ENCODE assay signal across 13 cellular contexts in the genomic region with DNA sequence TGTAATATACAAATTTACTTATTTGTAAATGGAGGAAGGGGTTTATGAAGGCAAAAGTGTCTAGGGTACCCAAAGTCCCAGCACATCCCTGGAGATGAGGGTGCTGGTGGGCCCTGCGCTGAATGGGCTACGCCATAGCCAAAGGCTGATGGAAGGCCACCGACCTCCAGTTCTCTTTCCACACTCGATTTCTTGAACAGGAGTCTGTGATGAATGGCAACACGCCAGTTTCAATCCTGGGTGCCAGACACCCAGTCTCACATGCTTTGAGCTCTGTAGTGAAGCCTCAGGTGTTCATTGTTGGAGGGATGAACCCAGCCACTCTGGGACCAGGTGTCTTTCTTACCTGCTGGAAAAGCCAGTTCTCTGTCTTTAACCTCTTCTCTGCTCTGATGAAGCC. TPM values are rescaled to one million over a fixed set of nuclear protein-coding genes. Genes with fewer than 3 reads are reported as not detected.
DNase-seq lines count a peak whose midpoint lies in the region; ATAC-seq and TF ChIP-seq lines count a peak whose summit lies in the region.
"Had no signal": no experiment of that assay in that cellular context is flagged by ENCODE, and none has a peak within 500 bp of the region (broad histone marks: within the 10 kb centered on the region; RNA-seq: fewer than 3 reads in every experiment).

No MANE protein-coding gene starts in this region.

- CTCF ChIA-PET in PC-3 (lab: Charles Lee), result no interaction called here

- H4K20me1 ChIP-seq in PC-3 (ENCODE audit: low read length), result no peaks in the 10 kb centered on the region

- ATAC-seq in PC-3, result no peak
- ATAC-seq in GM21576 (IDR thresholded peaks at IDR 0.05; ENCODE audit: unreplicated experiment), result no peak
- ATAC-seq: K562 had no signal

- H3K79me2 ChIP-seq in PC-3 (ENCODE audit: low read length), result no peaks in the 10 kb centered on the region

- H3K36me3 ChIP-seq in PC-3 (ENCODE audit: low read depth, low read length) (no peaks in the 10 kb centered on the region), iPS-15b (ENCODE audit: control insufficient read depth, insufficient read depth, low read length) (no peaks in the 10 kb centered on the region), rectal smooth muscle tissue (ENCODE audit: control insufficient read depth, insufficient read depth, low read length) (no peaks in the 10 kb centered on the region)

- no peaks in the 10 kb centered on the region for H3K9me3 ChIP-seq in PC-3 (ENCODE audit: low read length)
- H3K9me3 ChIP-seq in iPS-15b (ENCODE audit: control insufficient read depth, insufficient read depth, low read length), result no peaks in the 10 kb centered on the region

- H3K9me2 ChIP-seq in PC-3 (replicated peaks; ENCODE audit: low read length), result no peaks in the 10 kb centered on the region

- POLR2A ChIA-PET in PC-3 (lab: Charles Lee; ENCODE audit: unreplicated experiment), result no interaction called here

- no peaks in the 10 kb centered on the region for H3F3A ChIP-seq in PC-3 (ENCODE audit: low read length, unreplicated experiment)

- H3K4me3 ChIP-seq in PC-3 (ENCODE audit: low read length), result peak overlapping the region; percentile 63
- peak overlapping the region; percentile 32 for H3K4me3 ChIP-seq in iPS-15b (ENCODE audit: low read depth, low read length)
- peak overlapping the region; percentile 37 for H3K4me3 ChIP-seq in rectal smooth muscle tissue (ENCODE audit: low read length)
- H3K4me3 ChIP-seq: K562 had no signal

- intact Hi-C loops in PC-3 (cut with micrococcal nuclease), result no loop called here

- no peak overlapping the region for H3K27ac ChIP-seq in PC-3 (ENCODE audit: low read length)
- no peak overlapping the region for H3K27ac ChIP-seq in rectal smooth muscle tissue (ENCODE audit: low read depth, low read length)
- H3K27ac ChIP-seq: 22Rv1 had no signal

- H3K27me3 ChIP-seq in PC-3 (ENCODE audit: low read length) (peaks cover 36% of the 10 kb centered on the region), iPS-15b (ENCODE audit: control insufficient read depth, insufficient read depth, low read length) (peaks cover 92% of the 10 kb centered on the region), rectal smooth muscle tissue (ENCODE audit: control insufficient read depth, insufficient read depth, low read length) (peaks cover 2% of the 10 kb centered on the region)

- TF ChIP-seq CTCF in PC-3 (conservative IDR thresholded peaks at IDR 0.05; ENCODE audit: low read depth, low read length), result no peak

- H2AFZ ChIP-seq in PC-3 (ENCODE audit: low read length), result peak overlapping the region; percentile 77

- H3K4me2 ChIP-seq in PC-3 (ENCODE audit: low read length), result peak overlapping the region; percentile 77

- TSS peak; percentile 32 for BruUV-seq in PC-3 (replicated peaks; lab: Mats Ljungman, UMichigan)

- DNase-seq in DMS 273 (lab: John Stamatoyannopoulos, UW; ENCODE audit: unreplicated experiment) (peak; percentile 13), DMS 273 treated with DMSO at 0.1 percent for 48 hours (lab: John Stamatoyannopoulos, UW) (no peak), PC-3 (no peak), Kasumi-1 (lab: John Stamatoyannopoulos, UW) (no peak), HT-29 (ENCODE audit: low spot score) (no peak)
- DNase-seq: activated CD4-positive, alpha-beta memory T cell treated with anti-CD3 and anti-CD28 coated beads, Interleukin-2, amount 10 ng/mL, durations not matched to agents 7 days and 5 days; NCI-H446; SW 1271 had no signal

- H3K9ac ChIP-seq in PC-3 (ENCODE audit: low read length) (no peak overlapping the region; the same call in 1 of the 2 replicates), iPS-15b (ENCODE audit: low read depth, low read length) (no peak overlapping the region), rectal smooth muscle tissue (ENCODE audit: low read length) (no peak overlapping the region)

- H3K4me1 ChIP-seq in PC-3 (ENCODE audit: insufficient read depth, low read length) (peaks cover 5% of the 10 kb centered on the region; the same call in 1 of the 2 replicates), iPS-15b (ENCODE audit: control insufficient read depth, insufficient read depth, low read length) (peaks cover 19% of the 10 kb centered on the region), rectal smooth muscle tissue (ENCODE audit: control insufficient read depth, insufficient read depth, low read length) (peaks cover 4% of the 10 kb centered on the region)

RNA-seq across cellular contexts. Expression of a gene that starts 0.8 kb away (rescaled TPM):
- total RNA-seq in PC-3 (2014; rRNA removed), result 1.2 and 3.6 TPM in 2 replicates
- not detected in 2 replicates for total RNA-seq in HT-29 (2014; rRNA removed; shearing (Covaris generic))
- total RNA-seq: activated CD4-positive, alpha-beta memory T cell treated with anti-CD3 and anti-CD28 coated beads, Interleukin-2, amount 10 ng/mL, durations not matched to agents 7 days and 5 days had no signal

RNA-seq across cellular contexts. Expression of a gene that starts 30.6 kb away (rescaled TPM):
- total RNA-seq in PC-3 (2014; rRNA removed), result 42.3 and 72.1 TPM in 2 replicates
- 4.6 and 8.8 TPM in 2 replicates for total RNA-seq in HT-29 (2014; rRNA removed; shearing (Covaris generic))
- total RNA-seq: K562 had no signal
